ENCODE assay signal across 21 cellular contexts in genomic region chr20:38420232-38421085, GRCh38. TPM values are rescaled to one million over a fixed set of nuclear protein-coding genes. Genes with fewer than 3 reads are reported as not detected.
A peak's percentile ranks its signal among the peaks of the same experiment; 100 is the strongest.
DNase-seq lines count a peak whose midpoint lies in the region; ATAC-seq and TF ChIP-seq lines count a peak whose summit lies in the region.
"Had no signal": no experiment of that assay in that cellular context is flagged by ENCODE, and none has a peak within 500 bp of the region (broad histone marks: within the 10 kb centered on the region; RNA-seq: fewer than 3 reads in every experiment).

No MANE protein-coding gene starts in this region.

- no peak overlapping the region for H3K4me3 Mint-ChIP-seq in GM23338
- H3K4me3 Mint-ChIP-seq in central memory CD8-positive, alpha-beta T cell = no peak overlapping the region
- no peak overlapping the region for H3K4me3 Mint-ChIP-seq in nephron progenitor cell
- H3K4me3 Mint-ChIP-seq: activated naive CD4-positive, alpha-beta T cell treated with anti-CD3 and anti-CD28 coated beads, Interleukin-2, amount 10 ng/mL, durations not matched to agents 7 days and 5 days; CD8-positive, alpha-beta T cell; T-cell had no signal

- peaks cover 64% of the 10 kb centered on the region for H3K36me3 ChIP-seq in GM23338 (ENCODE audit: insufficient read depth)
- H3K36me3 ChIP-seq in IMR-90 (ENCODE audit: control insufficient read depth, insufficient read depth, low read length) = peaks cover 66% of the 10 kb centered on the region

- H3F3A ChIP-seq in GM23338 (replicated peaks; ENCODE audit: low read depth) = peaks cover 40% of the 10 kb centered on the region

- H2BK20ac ChIP-seq in IMR-90 (ENCODE audit: low read depth, low read length) = no peak overlapping the region

- H3K14ac ChIP-seq in IMR-90 (replicated peaks; ENCODE audit: low read depth, low read length) = no peak overlapping the region

- no peak overlapping the region for H3K4me3 ChIP-seq in GM23338
- no peak overlapping the region for H3K4me3 ChIP-seq in IMR-90 (ENCODE audit: insufficient read depth, low read depth, low read length)
- H3K4me3 ChIP-seq: left lung, mucosa of descending colon had no signal

- no peak overlapping the region for H4K5ac ChIP-seq in IMR-90 (ENCODE audit: low read depth, low read length)

- no peak for DNase-seq in GM23338 (ENCODE audit: low spot score)
- DNase-seq in IMR-90 = peak; percentile 8
- DNase-seq in central memory CD8-positive, alpha-beta T cell (ENCODE audit: low spot score in 2 of 2) = no peak
- DNase-seq in nephron progenitor cell = no peak
- no peak for DNase-seq in HuH-7 (ENCODE audit: low spot score)
- no peak for DNase-seq in SK-N-DZ (ENCODE audit: low spot score)
- DNase-seq: activated CD4-positive, alpha-beta T cell treated with anti-CD3 and anti-CD28 coated beads for 48 hours; activated naive CD4-positive, alpha-beta T cell treated with anti-CD3 and anti-CD28 coated beads, Interleukin-2, amount 10 ng/mL, durations not matched to agents 7 days and 5 days; CD8-positive, alpha-beta T cell; DMS79 treated with DMSO at 0.1 percent for 48 hours; KBM-7; left lung; mucosa of descending colon; NCI-H1694 treated with DMSO at 0.1 percent for 48 hours; NCI-H774; OCI-M1; SIG-M5; stimulated activated CD4-positive, alpha-beta T cell treated with anti-CD3 and anti-CD28 coated beads, Interleukin-4, amount 100 ng/mL, for 24 hours; T-cell had no signal

- H2AK5ac ChIP-seq in IMR-90 (ENCODE audit: low read depth, low read length) = no peak overlapping the region

- H2AFZ ChIP-seq in GM23338 (no peak overlapping the region), IMR-90 (replicated peaks; ENCODE audit: low read length, poor library complexity) (no peak overlapping the region)

- H3K9me3 Mint-ChIP-seq in GM23338 = no peaks in the 10 kb centered on the region
- H3K9me3 Mint-ChIP-seq in central memory CD8-positive, alpha-beta T cell = no peaks in the 10 kb centered on the region
- no peaks in the 10 kb centered on the region for H3K9me3 Mint-ChIP-seq in nephron progenitor cell
- H3K9me3 Mint-ChIP-seq: activated naive CD4-positive, alpha-beta T cell treated with anti-CD3 and anti-CD28 coated beads, Interleukin-2, amount 10 ng/mL, durations not matched to agents 7 days and 5 days; CD8-positive, alpha-beta T cell had no signal

- H4K20me1 ChIP-seq in GM23338 (replicated peaks; ENCODE audit: insufficient read depth) (peaks cover 57% of the 10 kb centered on the region), IMR-90 (ENCODE audit: insufficient read depth, low read length) (peaks cover 59% of the 10 kb centered on the region)

- H3K27ac ChIP-seq in GM23338 (ENCODE audit: low read depth) = 0 out of 2 replicates have a peak overlapping the region, but pooled peaks have one; percentile 26
- H3K27ac ChIP-seq in IMR-90 (ENCODE audit: insufficient read depth, low read length) = no peak overlapping the region
- H3K27ac ChIP-seq: left lung had no signal

- no peak for TF ChIP-seq RAD21 in IMR-90 (IDR thresholded peaks at IDR 0.05; ENCODE audit: low read length)

- H3K4me1 ChIP-seq in GM23338 (ENCODE audit: insufficient read depth) (peaks cover 16% of the 10 kb centered on the region), IMR-90 (ENCODE audit: control insufficient read depth, insufficient read depth, low read length) (no peaks in the 10 kb centered on the region; the same call in 1 of the 2 replicates)
- H3K4me1 ChIP-seq: left lung had no signal

- ATAC-seq in GM23338 (no peak), IMR-90 (ENCODE audit: low read depth) (no peak), GM21515 (IDR thresholded peaks at IDR 0.05; ENCODE audit: unreplicated experiment) (no peak), GM21526 (IDR thresholded peaks at IDR 0.05; ENCODE audit: low FRiP score, unreplicated experiment) (no peak)
- ATAC-seq in central memory CD8-positive, alpha-beta T cell (replicated peaks; ENCODE audit: extremely low read depth, poor library complexity, severe bottlenecking) = no peak
- ATAC-seq: CD8-positive, alpha-beta T cell; left lung; mucosa of descending colon; T-cell had no signal

- no peak overlapping the region for H3K56ac ChIP-seq in IMR-90 (ENCODE audit: extremely low read depth, insufficient read depth, low read length)

- no peak overlapping the region for H4K91ac ChIP-seq in IMR-90 (ENCODE audit: insufficient read depth, low read depth, low read length)

- BruUV-seq in IMR-90 (replicated peaks; lab: Mats Ljungman, UMichigan) = no TSS peak

- intact Hi-C loops in IMR-90 (cut with micrococcal nuclease) = no loop called here

- 100% methylated on average over 7 of the region's 10 CpGs; no CpG with 5 or more reads in 1 of the 2 experiments for WGBS in IMR-90 (ENCODE audit: extremely low coverage in 2 of 2, insufficient read length in 1 of 2), 2 experiments

- peaks cover 27 to 58% of the 10 kb centered on the region in 2 experiments for H3K79me1 ChIP-seq in IMR-90 (ENCODE audit: low read depth in 1 of 2, low read length in 2 of 2)

- no peak overlapping the region for H3K9ac ChIP-seq in IMR-90 (ENCODE audit: low read depth, low read length)

- POLR2A ChIA-PET in IMR-90 (lab: Charles Lee; ENCODE audit: unreplicated experiment) = no interaction called here

- in situ Hi-C loops in IMR-90 (cut with MboI; ENCODE audit: low sequenced_read_pairs) = no loop called here

- no peaks in the 10 kb centered on the region for H3K9me3 ChIP-seq in IMR-90 (ENCODE audit: control insufficient read depth, insufficient read depth, low read length)
- H3K9me3 ChIP-seq: left lung, mucosa of descending colon had no signal

- no peak for TF ChIP-seq POLR2A in IMR-90 (IDR thresholded peaks at IDR 0.05; ENCODE audit: low read depth, low read length)

- H3K27me3 ChIP-seq in GM23338 (ENCODE audit: insufficient read depth) (no peaks in the 10 kb centered on the region), IMR-90 (ENCODE audit: control insufficient read depth, insufficient read depth, low read length) (no peaks in the 10 kb centered on the region)
- H3K27me3 ChIP-seq: left lung had no signal

- dilution Hi-C loops in IMR-90 (cut with HindIII; ENCODE audit: low sequenced_read_pairs, unreplicated experiment) = no loop called here

- no peak overlapping the region for H4K8ac ChIP-seq in IMR-90 (ENCODE audit: low read depth in 2 of 2, low read length in 2 of 2)

- no peak overlapping the region for H2BK15ac ChIP-seq in IMR-90 (ENCODE audit: low read depth, low read length)

- H3K27ac Mint-ChIP-seq in GM23338 = no peak overlapping the region
- peak overlapping the region; percentile 38 for H3K27ac Mint-ChIP-seq in central memory CD8-positive, alpha-beta T cell (ENCODE audit: low read depth)
- peak overlapping the region; percentile 92 for H3K27ac Mint-ChIP-seq in nephron progenitor cell
- H3K27ac Mint-ChIP-seq: activated naive CD4-positive, alpha-beta T cell treated with anti-CD3 and anti-CD28 coated beads, Interleukin-2, amount 10 ng/mL, durations not matched to agents 7 days and 5 days; CD8-positive, alpha-beta T cell had no signal

- H3K27me3 Mint-ChIP-seq in GM23338 (ENCODE audit: insufficient read depth, low read depth, poor library complexity) = peaks cover 13% of the 10 kb centered on the region
- H3K27me3 Mint-ChIP-seq in central memory CD8-positive, alpha-beta T cell = no peaks in the 10 kb centered on the region
- no peaks in the 10 kb centered on the region for H3K27me3 Mint-ChIP-seq in nephron progenitor cell (ENCODE audit: low read depth, poor library complexity)
- H3K27me3 Mint-ChIP-seq: activated naive CD4-positive, alpha-beta T cell treated with anti-CD3 and anti-CD28 coated beads, Interleukin-2, amount 10 ng/mL, durations not matched to agents 7 days and 5 days; T-cell had no signal

- H3K36me3 Mint-ChIP-seq in GM23338 (ENCODE audit: low read depth) = peaks cover 89% of the 10 kb centered on the region
- H3K36me3 Mint-ChIP-seq in central memory CD8-positive, alpha-beta T cell (ENCODE audit: insufficient read depth) = peaks cover 63% of the 10 kb centered on the region
- H3K36me3 Mint-ChIP-seq in nephron progenitor cell (ENCODE audit: low read depth) = peaks cover 86% of the 10 kb centered on the region

- peaks cover 9% of the 10 kb centered on the region for H3K9me1 ChIP-seq in IMR-90 (ENCODE audit: insufficient read depth, low read length)

- H3K18ac ChIP-seq in IMR-90 (ENCODE audit: low read depth, low read length) = no peak overlapping the region

- H3K4me2 ChIP-seq in GM23338 = no peak overlapping the region
- H3K4me2 ChIP-seq in IMR-90 (ENCODE audit: low read depth, low read length) = no peak overlapping the region

- H3K4me1 Mint-ChIP-seq in GM23338 (peaks cover 19% of the 10 kb centered on the region), nephron progenitor cell (no peaks in the 10 kb centered on the region)
- peaks cover 27% of the 10 kb centered on the region for H3K4me1 Mint-ChIP-seq in central memory CD8-positive, alpha-beta T cell
- H3K4me1 Mint-ChIP-seq: activated naive CD4-positive, alpha-beta T cell treated with anti-CD3 and anti-CD28 coated beads, Interleukin-2, amount 10 ng/mL, durations not matched to agents 7 days and 5 days had no signal

- no peak overlapping the region for H2BK120ac ChIP-seq in IMR-90 (ENCODE audit: low read depth, low read length)

- H3K4ac ChIP-seq in IMR-90 (ENCODE audit: low read depth, low read length) = no peak overlapping the region

- H3K23ac ChIP-seq in IMR-90 (ENCODE audit: low read depth, low read length) = no peak overlapping the region; the same call in 1 of the 2 replicates

- no peaks in the 10 kb centered on the region for H3K9me2 ChIP-seq in GM23338 (ENCODE audit: insufficient read depth)

- CTCF ChIA-PET in IMR-90 (lab: Yijun Ruan, JAX) = no interaction called here

- no peak overlapping the region for H2BK5ac ChIP-seq in IMR-90 (ENCODE audit: low read depth, low read length, poor library complexity, severe bottlenecking)

- peaks cover 31% of the 10 kb centered on the region for H3K79me2 ChIP-seq in GM23338 (replicated peaks; ENCODE audit: insufficient read depth)

- no peak overlapping the region for H2AK9ac ChIP-seq in IMR-90 (replicated peaks; ENCODE audit: low read depth, low read length, poor library complexity)

- TF ChIP-seq CTCF in GM23338 (conservative IDR thresholded peaks at IDR 0.05; ENCODE audit: low read depth in 2 of 2) (no peak), IMR-90 (conservative IDR thresholded peaks at IDR 0.05; ENCODE audit: low read depth, low read length) (no peak), nephron progenitor cell (IDR thresholded peaks at IDR 0.05) (no peak)

RNA-seq across cellular contexts. Expression of gene SNHG17, which starts 14.7 kb away (rescaled TPM):
- 22.2 and 25.4 TPM in 2 replicates for total RNA-seq in GM23338 (2014; rRNA removed; shearing (Covaris generic))
- polyA plus RNA-seq in GM23338 (2016; fragmentation: Nextera tagmentation; extraction: Ambion mirVana) = 76.1 and 80.1 TPM in 2 replicates
- 5.4 and 6.4 TPM in 2 replicates for total RNA-seq in IMR-90 (2012; rRNA removed)
- polyA plus RNA-seq in IMR-90 (2012; rRNA removed) = 38.2 and 40.4 TPM in 2 replicates
- 31.4 and 67.9 TPM in 2 replicates for polyA plus RNA-seq in IMR-90 (2012; cell fraction: cytosol; rRNA removed)
- polyA plus RNA-seq in IMR-90 (2012; cell fraction: nucleus; rRNA removed; ENCODE audit: low replicate concordance) = 82.9 and 92.3 TPM in 2 replicates
- polyA plus RNA-seq in SK-N-DZ (2014; cell fraction: cytosol; rRNA removed) = 27.5 and 28.0 TPM in 2 replicates
- 61.3 and 159 TPM in 2 replicates for polyA plus RNA-seq in SK-N-DZ (2014; cell fraction: nucleus; rRNA removed)

RNA-seq across cellular contexts. Expression of gene RALGAPB, which starts 52.2 kb away (rescaled TPM):
- total RNA-seq in GM23338 (2014; rRNA removed; shearing (Covaris generic)) = 39.1 and 40.4 TPM in 2 replicates
- polyA plus RNA-seq in GM23338 (2016; fragmentation: Nextera tagmentation; extraction: Ambion mirVana) (7.7 and 10.2 TPM in 2 replicates), IMR-90 (2012; rRNA removed) (11.2 and 12.7 TPM in 2 replicates)
- 30.3 and 32.8 TPM in 2 replicates for total RNA-seq in IMR-90 (2012; rRNA removed)
- polyA plus RNA-seq in IMR-90 (2012; cell fraction: cytosol; rRNA removed) = 2.4 and 3.1 TPM in 2 replicates
- polyA plus RNA-seq in IMR-90 (2012; cell fraction: nucleus; rRNA removed; ENCODE audit: low replicate concordance) = 6.1 and 45.2 TPM in 2 replicates
- 22.9 and 27.5 TPM in 2 replicates for polyA plus RNA-seq in SK-N-DZ (2014; cell fraction: cytosol; rRNA removed)
- 52.5 and 63.1 TPM in 2 replicates for polyA plus RNA-seq in SK-N-DZ (2014; cell fraction: nucleus; rRNA removed)
